In the genomic region with DNA sequence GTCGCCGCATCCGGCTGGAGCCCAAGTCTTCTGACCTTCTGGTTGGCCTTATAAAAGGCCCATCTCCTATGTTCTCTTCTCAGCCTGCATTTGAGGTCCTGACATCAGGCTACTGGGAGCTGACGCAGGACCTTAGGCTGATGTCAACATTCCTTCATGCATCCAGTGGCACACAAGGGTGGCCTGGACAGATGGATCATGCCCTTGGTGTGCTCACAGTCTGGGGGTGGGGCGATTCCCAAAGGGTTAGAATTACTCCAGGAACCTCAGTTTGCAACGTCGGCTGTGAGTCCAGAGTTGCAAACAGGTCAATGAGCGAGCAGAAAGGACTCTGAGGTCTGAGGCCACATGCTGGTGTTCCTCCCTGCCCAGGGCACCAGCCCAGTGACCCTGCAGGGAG, we compare ENCODE assay signal across 1 cellular context.
TF ChIP-seq lines count a peak whose summit lies in the region.

No MANE protein-coding gene starts in this region.

TF ChIP-seq in WTC11, 78 proteins besides CTCF, POLR2A, EP300 and RAD21 (continued from another document):
- TF ChIP-seq ATF3 (CRISPR knock-in tag; conservative IDR thresholded peaks at IDR 0.05) (no peak), TEAD4 (CRISPR knock-in tag; IDR thresholded peaks at IDR 0.05) (no peak), ZMAT4 (CRISPR knock-in tag; IDR thresholded peaks at IDR 0.05) (no peak)
- TF ChIP-seq, protein P1, sequence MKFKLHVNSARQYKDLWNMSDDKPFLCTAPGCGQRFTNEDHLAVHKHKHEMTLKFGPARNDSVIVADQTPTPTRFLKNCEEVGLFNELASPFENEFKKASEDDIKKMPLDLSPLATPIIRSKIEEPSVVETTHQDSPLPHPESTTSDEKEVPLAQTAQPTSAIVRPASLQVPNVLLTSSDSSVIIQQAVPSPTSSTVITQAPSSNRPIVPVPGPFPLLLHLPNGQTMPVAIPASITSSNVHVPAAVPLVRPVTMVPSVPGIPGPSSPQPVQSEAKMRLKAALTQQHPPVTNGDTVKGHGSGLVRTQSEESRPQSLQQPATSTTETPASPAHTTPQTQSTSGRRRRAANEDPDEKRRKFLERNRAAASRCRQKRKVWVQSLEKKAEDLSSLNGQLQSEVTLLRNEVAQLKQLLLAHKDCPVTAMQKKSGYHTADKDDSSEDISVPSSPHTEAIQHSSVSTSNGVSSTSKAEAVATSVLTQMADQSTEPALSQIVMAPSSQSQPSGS (CRISPR knock-in tag; IDR thresholded peaks at IDR 0.05; ENCODE audit: borderline replicate concordance, low read depth) = no peak
- TF ChIP-seq, protein P2, sequence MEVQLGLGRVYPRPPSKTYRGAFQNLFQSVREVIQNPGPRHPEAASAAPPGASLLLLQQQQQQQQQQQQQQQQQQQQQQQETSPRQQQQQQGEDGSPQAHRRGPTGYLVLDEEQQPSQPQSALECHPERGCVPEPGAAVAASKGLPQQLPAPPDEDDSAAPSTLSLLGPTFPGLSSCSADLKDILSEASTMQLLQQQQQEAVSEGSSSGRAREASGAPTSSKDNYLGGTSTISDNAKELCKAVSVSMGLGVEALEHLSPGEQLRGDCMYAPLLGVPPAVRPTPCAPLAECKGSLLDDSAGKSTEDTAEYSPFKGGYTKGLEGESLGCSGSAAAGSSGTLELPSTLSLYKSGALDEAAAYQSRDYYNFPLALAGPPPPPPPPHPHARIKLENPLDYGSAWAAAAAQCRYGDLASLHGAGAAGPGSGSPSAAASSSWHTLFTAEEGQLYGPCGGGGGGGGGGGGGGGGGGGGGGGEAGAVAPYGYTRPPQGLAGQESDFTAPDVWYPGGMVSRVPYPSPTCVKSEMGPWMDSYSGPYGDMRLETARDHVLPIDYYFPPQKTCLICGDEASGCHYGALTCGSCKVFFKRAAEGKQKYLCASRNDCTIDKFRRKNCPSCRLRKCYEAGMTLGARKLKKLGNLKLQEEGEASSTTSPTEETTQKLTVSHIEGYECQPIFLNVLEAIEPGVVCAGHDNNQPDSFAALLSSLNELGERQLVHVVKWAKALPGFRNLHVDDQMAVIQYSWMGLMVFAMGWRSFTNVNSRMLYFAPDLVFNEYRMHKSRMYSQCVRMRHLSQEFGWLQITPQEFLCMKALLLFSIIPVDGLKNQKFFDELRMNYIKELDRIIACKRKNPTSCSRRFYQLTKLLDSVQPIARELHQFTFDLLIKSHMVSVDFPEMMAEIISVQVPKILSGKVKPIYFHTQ (CRISPR knock-in tag; IDR thresholded peaks at IDR 0.05) = no peak
